1 cellular context compared by ENCODE assay signal in the genomic region with DNA sequence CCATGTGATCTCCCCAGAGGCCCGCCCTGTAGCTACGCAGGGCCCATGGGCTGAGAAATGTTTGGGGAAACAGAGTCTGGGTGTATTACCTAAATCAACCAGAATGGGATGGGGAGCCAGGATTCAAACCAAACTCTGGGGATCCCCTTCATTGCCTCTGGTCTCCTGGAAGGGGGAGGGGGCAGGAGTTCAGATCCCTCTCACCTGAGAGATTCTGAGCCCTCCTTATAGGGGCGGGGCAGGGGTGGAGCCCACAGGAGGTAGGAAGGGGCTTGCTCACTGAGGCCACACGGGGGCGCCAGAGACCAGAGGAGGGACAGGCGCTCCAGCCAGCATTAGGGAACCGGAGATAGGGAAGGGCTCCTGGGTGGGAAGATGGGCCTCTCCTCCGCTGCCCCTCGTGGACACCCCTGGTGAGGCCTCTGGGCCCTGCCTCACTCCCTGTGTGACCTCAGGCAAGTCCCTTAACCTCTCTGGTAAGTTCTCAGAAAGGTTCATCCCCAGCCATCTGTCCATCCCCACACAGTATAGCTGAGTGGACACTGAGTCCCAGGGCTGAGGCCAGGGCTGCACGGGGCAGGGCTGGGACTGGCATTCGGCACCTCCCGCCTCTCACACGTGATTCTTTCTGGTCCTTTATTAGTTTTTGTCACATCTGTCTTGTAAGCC.
TF ChIP-seq lines count a peak whose summit lies in the region.

No MANE protein-coding gene starts in this region.

TF ChIP-seq in K562, 482 proteins besides CTCF, POLR2A, EP300 and RAD21 (continued from another document and continues in another):
- TF ChIP-seq, protein P1, sequence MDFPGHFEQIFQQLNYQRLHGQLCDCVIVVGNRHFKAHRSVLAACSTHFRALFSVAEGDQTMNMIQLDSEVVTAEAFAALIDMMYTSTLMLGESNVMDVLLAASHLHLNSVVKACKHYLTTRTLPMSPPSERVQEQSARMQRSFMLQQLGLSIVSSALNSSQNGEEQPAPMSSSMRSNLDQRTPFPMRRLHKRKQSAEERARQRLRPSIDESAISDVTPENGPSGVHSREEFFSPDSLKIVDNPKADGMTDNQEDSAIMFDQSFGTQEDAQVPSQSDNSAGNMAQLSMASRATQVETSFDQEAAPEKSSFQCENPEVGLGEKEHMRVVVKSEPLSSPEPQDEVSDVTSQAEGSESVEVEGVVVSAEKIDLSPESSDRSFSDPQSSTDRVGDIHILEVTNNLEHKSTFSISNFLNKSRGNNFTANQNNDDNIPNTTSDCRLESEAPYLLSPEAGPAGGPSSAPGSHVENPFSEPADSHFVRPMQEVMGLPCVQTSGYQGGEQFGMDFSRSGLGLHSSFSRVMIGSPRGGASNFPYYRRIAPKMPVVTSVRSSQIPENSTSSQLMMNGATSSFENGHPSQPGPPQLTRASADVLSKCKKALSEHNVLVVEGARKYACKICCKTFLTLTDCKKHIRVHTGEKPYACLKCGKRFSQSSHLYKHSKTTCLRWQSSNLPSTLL (IDR thresholded peaks at IDR 0.05) = no peak
- TF ChIP-seq MAFF (IDR thresholded peaks at IDR 0.05; ENCODE audit: low read length) (no peak), ZBTB12 (CRISPR knock-in tag; IDR thresholded peaks at IDR 0.05) (no peak), MXI1 (IDR thresholded peaks at IDR 0.05; ENCODE audit: low read depth, low read length) (no peak), ZKSCAN8 (CRISPR knock-in tag; IDR thresholded peaks at IDR 0.05) (no peak), PTRF (tag; IDR thresholded peaks at IDR 0.05) (no peak), RBM17 (IDR thresholded peaks at IDR 0.05; ENCODE audit: borderline replicate concordance, low read depth, low read length) (no peak), ZNF57 (CRISPR knock-in tag; IDR thresholded peaks at IDR 0.05) (no peak), POLR2AphosphoS5 (IDR thresholded peaks at IDR 0.05; ENCODE audit: control insufficient read depth, insufficient read depth, low read depth, low read length) (no peak), MTA1 (IDR thresholded peaks at IDR 0.05; ENCODE audit: borderline replicate concordance) (peak; percentile 40; the same call in 1 of the 2 replicates), ZFP36 (IDR thresholded peaks at IDR 0.05; ENCODE audit: low read depth, low read length, partially characterized antibody) (peak; percentile 95), TARDBP (IDR thresholded peaks at IDR 0.05) (no peak), SMAD3 (CRISPR knock-in tag; conservative IDR thresholded peaks at IDR 0.05) (no peak), KDM4B (IDR thresholded peaks at IDR 0.05; ENCODE audit: borderline replicate concordance in 2 of 2, low read depth in 1 of 2) (no peak), ZNF143 (CRISPR knock-in tag; IDR thresholded peaks at IDR 0.05) (0 out of 2 replicates have a peak, but pooled peaks have one; percentile 52), HNRNPUL1 (IDR thresholded peaks at IDR 0.05; ENCODE audit: low read length) (no peak), KDM5B (IDR thresholded peaks at IDR 0.05; ENCODE audit: insufficient replicate concordance, low read depth, low read length) (no peak), ZNF507 (tag; conservative IDR thresholded peaks at IDR 0.05) (no peak), BRCA1 (IDR thresholded peaks at IDR 0.05) (no peak), BRCA1 (CRISPR knock-in tag; IDR thresholded peaks at IDR 0.05) (no peak), SUPT5H (IDR thresholded peaks at IDR 0.05) (no peak), BHLHE40 (IDR thresholded peaks at IDR 0.05; ENCODE audit: low read length) (no peak), ZHX1 (conservative IDR thresholded peaks at IDR 0.05; ENCODE audit: low read length) (no peak), POLR2B (IDR thresholded peaks at IDR 0.05; ENCODE audit: low read depth, partially characterized antibody) (no peak), PHTF2 (CRISPR knock-in tag; IDR thresholded peaks at IDR 0.05) (no peak), NRF1 (conservative IDR thresholded peaks at IDR 0.05 in 1 of 2, IDR thresholded peaks at IDR 0.05 in 1 of 2) (no peak; a peak in 1 of 4 replicates), BRD4 (IDR thresholded peaks at IDR 0.05) (no peak), POLR2H (tag; IDR thresholded peaks at IDR 0.05; ENCODE audit: low read depth) (no peak), ZNF584 (CRISPR knock-in tag; IDR thresholded peaks at IDR 0.05; ENCODE audit: low read depth) (no peak), USF1 (CRISPR knock-in tag; IDR thresholded peaks at IDR 0.05) (peak; percentile 63), ZNF174 (CRISPR knock-in tag; IDR thresholded peaks at IDR 0.05) (no peak), RNF2 (IDR thresholded peaks at IDR 0.05) (no peak), CBFA2T3 (IDR thresholded peaks at IDR 0.05) (no peak), ZSCAN32 (CRISPR knock-in tag; IDR thresholded peaks at IDR 0.05) (no peak)
- TF ChIP-seq, protein P2, sequence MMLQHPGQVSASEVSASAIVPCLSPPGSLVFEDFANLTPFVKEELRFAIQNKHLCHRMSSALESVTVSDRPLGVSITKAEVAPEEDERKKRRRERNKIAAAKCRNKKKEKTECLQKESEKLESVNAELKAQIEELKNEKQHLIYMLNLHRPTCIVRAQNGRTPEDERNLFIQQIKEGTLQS (IDR thresholded peaks at IDR 0.05) = no peak; the same call in 1 of the 2 replicates
- TF ChIP-seq, protein P2 (CRISPR knock-in tag; conservative IDR thresholded peaks at IDR 0.05) = no peak
- TF ChIP-seq, protein P3, sequence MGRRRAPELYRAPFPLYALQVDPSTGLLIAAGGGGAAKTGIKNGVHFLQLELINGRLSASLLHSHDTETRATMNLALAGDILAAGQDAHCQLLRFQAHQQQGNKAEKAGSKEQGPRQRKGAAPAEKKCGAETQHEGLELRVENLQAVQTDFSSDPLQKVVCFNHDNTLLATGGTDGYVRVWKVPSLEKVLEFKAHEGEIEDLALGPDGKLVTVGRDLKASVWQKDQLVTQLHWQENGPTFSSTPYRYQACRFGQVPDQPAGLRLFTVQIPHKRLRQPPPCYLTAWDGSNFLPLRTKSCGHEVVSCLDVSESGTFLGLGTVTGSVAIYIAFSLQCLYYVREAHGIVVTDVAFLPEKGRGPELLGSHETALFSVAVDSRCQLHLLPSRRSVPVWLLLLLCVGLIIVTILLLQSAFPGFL (CRISPR knock-in tag; IDR thresholded peaks at IDR 0.05) = no peak
- TF ChIP-seq, protein P4, sequence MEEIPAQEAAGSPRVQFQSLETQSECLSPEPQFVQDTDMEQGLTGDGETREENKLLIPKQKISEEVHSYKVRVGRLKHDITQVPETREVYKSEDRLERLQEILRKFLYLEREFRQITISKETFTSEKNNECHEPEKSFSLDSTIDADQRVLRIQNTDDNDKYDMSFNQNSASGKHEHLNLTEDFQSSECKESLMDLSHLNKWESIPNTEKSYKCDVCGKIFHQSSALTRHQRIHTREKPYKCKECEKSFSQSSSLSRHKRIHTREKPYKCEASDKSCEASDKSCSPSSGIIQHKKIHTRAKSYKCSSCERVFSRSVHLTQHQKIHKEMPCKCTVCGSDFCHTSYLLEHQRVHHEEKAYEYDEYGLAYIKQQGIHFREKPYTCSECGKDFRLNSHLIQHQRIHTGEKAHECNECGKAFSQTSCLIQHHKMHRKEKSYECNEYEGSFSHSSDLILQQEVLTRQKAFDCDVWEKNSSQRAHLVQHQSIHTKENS (CRISPR knock-in tag; IDR thresholded peaks at IDR 0.05) = no peak
- TF ChIP-seq, protein P5, sequence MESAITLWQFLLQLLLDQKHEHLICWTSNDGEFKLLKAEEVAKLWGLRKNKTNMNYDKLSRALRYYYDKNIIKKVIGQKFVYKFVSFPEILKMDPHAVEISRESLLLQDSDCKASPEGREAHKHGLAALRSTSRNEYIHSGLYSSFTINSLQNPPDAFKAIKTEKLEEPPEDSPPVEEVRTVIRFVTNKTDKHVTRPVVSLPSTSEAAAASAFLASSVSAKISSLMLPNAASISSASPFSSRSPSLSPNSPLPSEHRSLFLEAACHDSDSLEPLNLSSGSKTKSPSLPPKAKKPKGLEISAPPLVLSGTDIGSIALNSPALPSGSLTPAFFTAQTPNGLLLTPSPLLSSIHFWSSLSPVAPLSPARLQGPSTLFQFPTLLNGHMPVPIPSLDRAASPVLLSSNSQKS (CRISPR knock-in tag; IDR thresholded peaks at IDR 0.05) = no peak
- TF ChIP-seq, protein P6, sequence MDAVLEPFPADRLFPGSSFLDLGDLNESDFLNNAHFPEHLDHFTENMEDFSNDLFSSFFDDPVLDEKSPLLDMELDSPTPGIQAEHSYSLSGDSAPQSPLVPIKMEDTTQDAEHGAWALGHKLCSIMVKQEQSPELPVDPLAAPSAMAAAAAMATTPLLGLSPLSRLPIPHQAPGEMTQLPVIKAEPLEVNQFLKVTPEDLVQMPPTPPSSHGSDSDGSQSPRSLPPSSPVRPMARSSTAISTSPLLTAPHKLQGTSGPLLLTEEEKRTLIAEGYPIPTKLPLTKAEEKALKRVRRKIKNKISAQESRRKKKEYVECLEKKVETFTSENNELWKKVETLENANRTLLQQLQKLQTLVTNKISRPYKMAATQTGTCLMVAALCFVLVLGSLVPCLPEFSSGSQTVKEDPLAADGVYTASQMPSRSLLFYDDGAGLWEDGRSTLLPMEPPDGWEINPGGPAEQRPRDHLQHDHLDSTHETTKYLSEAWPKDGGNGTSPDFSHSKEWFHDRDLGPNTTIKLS (IDR thresholded peaks at IDR 0.05; ENCODE audit: borderline replicate concordance, low read depth) = 0 out of 2 replicates have a peak, but pooled peaks have one; percentile 19
- TF ChIP-seq, protein P7, sequence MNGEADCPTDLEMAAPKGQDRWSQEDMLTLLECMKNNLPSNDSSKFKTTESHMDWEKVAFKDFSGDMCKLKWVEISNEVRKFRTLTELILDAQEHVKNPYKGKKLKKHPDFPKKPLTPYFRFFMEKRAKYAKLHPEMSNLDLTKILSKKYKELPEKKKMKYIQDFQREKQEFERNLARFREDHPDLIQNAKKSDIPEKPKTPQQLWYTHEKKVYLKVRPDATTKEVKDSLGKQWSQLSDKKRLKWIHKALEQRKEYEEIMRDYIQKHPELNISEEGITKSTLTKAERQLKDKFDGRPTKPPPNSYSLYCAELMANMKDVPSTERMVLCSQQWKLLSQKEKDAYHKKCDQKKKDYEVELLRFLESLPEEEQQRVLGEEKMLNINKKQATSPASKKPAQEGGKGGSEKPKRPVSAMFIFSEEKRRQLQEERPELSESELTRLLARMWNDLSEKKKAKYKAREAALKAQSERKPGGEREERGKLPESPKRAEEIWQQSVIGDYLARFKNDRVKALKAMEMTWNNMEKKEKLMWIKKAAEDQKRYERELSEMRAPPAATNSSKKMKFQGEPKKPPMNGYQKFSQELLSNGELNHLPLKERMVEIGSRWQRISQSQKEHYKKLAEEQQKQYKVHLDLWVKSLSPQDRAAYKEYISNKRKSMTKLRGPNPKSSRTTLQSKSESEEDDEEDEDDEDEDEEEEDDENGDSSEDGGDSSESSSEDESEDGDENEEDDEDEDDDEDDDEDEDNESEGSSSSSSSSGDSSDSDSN (IDR thresholded peaks at IDR 0.05; ENCODE audit: borderline replicate concordance in 1 of 2, low read depth in 2 of 2, low read length in 2 of 2) = no peak
- TF ChIP-seq, protein P8, sequence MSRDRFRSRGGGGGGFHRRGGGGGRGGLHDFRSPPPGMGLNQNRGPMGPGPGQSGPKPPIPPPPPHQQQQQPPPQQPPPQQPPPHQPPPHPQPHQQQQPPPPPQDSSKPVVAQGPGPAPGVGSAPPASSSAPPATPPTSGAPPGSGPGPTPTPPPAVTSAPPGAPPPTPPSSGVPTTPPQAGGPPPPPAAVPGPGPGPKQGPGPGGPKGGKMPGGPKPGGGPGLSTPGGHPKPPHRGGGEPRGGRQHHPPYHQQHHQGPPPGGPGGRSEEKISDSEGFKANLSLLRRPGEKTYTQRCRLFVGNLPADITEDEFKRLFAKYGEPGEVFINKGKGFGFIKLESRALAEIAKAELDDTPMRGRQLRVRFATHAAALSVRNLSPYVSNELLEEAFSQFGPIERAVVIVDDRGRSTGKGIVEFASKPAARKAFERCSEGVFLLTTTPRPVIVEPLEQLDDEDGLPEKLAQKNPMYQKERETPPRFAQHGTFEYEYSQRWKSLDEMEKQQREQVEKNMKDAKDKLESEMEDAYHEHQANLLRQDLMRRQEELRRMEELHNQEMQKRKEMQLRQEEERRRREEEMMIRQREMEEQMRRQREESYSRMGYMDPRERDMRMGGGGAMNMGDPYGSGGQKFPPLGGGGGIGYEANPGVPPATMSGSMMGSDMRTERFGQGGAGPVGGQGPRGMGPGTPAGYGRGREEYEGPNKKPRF (IDR thresholded peaks at IDR 0.05; ENCODE audit: low read depth, low read length) = no peak
